ENCODE assay signal across 8 cellular contexts in the genomic region with DNA sequence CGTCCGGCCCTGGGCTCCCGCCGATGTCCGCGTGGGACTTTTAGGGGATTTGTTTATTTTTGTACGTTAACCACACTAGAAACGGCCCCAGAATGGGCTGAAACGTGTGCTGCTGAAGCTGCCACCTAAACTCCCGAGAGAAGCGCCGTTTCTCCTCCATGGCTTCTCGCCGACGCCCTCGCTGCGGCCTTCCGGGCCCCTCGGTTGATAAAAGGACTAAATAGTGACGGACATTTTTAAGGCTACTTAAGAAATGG. TPM values are rescaled to one million over a fixed set of nuclear protein-coding genes. Genes with fewer than 3 reads are reported as not detected.
DNase-seq lines count a peak whose midpoint lies in the region; ATAC-seq and TF ChIP-seq lines count a peak whose summit lies in the region.

No MANE protein-coding gene starts in this region.

- H3K9me3 Mint-ChIP-seq in central memory CD8-positive, alpha-beta T cell, result no peaks in the 10 kb centered on the region
- no peaks in the 10 kb centered on the region for H3K9me3 Mint-ChIP-seq in naive thymus-derived CD8-positive, alpha-beta T cell

- H3K27ac ChIP-seq in KMS-11, result no peak overlapping the region

- no peaks in the 10 kb centered on the region; the same call in none of the 2 replicates for H4K20me1 ChIP-seq in KMS-11 (ENCODE audit: insufficient read depth)

- peak overlapping the region; percentile 91 for H3K27ac Mint-ChIP-seq in central memory CD8-positive, alpha-beta T cell (ENCODE audit: low read depth)
- H3K27ac Mint-ChIP-seq in naive thymus-derived CD8-positive, alpha-beta T cell, result peak overlapping the region; percentile 83 to 96 (median 90)

- DNase-seq in GM12865 (ENCODE audit: low read depth), result no peak
- no peak for DNase-seq in central memory CD8-positive, alpha-beta T cell (ENCODE audit: low spot score in 2 of 2)
- peak in 1 of 10 donors; percentile 13 for DNase-seq in naive thymus-derived CD8-positive, alpha-beta T cell
- no peak for DNase-seq in iPS-NIHi7 (ENCODE audit: extremely low spot score)
- DNase-seq in DMS 273 treated with DMSO at 0.1 percent for 48 hours (lab: John Stamatoyannopoulos, UW), result no peak

- H3K9ac ChIP-seq in KMS-11, result no peak overlapping the region

- H3K36me3 Mint-ChIP-seq in central memory CD8-positive, alpha-beta T cell (ENCODE audit: insufficient read depth), result peaks cover 19% of the 10 kb centered on the region
- no peaks in the 10 kb centered on the region for H3K36me3 Mint-ChIP-seq in naive thymus-derived CD8-positive, alpha-beta T cell

- peak overlapping the region; percentile 95 for H2AFZ ChIP-seq in KMS-11 (ENCODE audit: low read depth)

- peaks cover 51% of the 10 kb centered on the region for H3K4me1 Mint-ChIP-seq in central memory CD8-positive, alpha-beta T cell
- H3K4me1 Mint-ChIP-seq in naive thymus-derived CD8-positive, alpha-beta T cell, result peaks cover 18 to 67% (median 46%) of the 10 kb centered on the region in 4 donors

- H3K4me3 Mint-ChIP-seq in central memory CD8-positive, alpha-beta T cell, result peak overlapping the region; percentile 94
- peak overlapping the region; percentile 86 to 96 (median 92) for H3K4me3 Mint-ChIP-seq in naive thymus-derived CD8-positive, alpha-beta T cell

- H3K4me2 ChIP-seq in KMS-11, result peak overlapping the region; percentile 93

- peaks cover 49% of the 10 kb centered on the region for H3K27me3 ChIP-seq in KMS-11 (ENCODE audit: insufficient read depth, low read depth)

- peak; percentile 8 for ATAC-seq in central memory CD8-positive, alpha-beta T cell (replicated peaks; ENCODE audit: extremely low read depth, poor library complexity, severe bottlenecking)
- peak; percentile 9 for ATAC-seq in naive thymus-derived CD8-positive, alpha-beta T cell
- no peak for ATAC-seq in GM18519 (IDR thresholded peaks at IDR 0.05; ENCODE audit: low FRiP score, unreplicated experiment)
- ATAC-seq in GM19351 (IDR thresholded peaks at IDR 0.05; ENCODE audit: unreplicated experiment), result no peak

- peaks cover 32% of the 10 kb centered on the region for H3K4me1 ChIP-seq in KMS-11 (ENCODE audit: low read depth, poor library complexity, severe bottlenecking)

- peaks cover 35% of the 10 kb centered on the region; the same call in 1 of the 2 replicates for H3K79me2 ChIP-seq in KMS-11 (ENCODE audit: insufficient read depth, low read depth)

- H3K4me3 ChIP-seq in GM12865 (ENCODE audit: low read depth, low read length) (peak overlapping the region; percentile 70), KMS-11 (IDR thresholded peaks at IDR 0.05; ENCODE audit: insufficient read depth, low read depth, low read length) (no peak overlapping the region)

- H3K27me3 Mint-ChIP-seq in central memory CD8-positive, alpha-beta T cell, result no peaks in the 10 kb centered on the region
- H3K27me3 Mint-ChIP-seq in naive thymus-derived CD8-positive, alpha-beta T cell, result no peaks in the 10 kb centered on the region

- no peak for TF ChIP-seq CTCF in GM12865 (IDR thresholded peaks at IDR 0.05; ENCODE audit: insufficient read depth, low read depth, low read length, missing control alignments)
- no peak for TF ChIP-seq CTCF in KMS-11 (conservative IDR thresholded peaks at IDR 0.05; ENCODE audit: low read depth, low read length)

- H3K36me3 ChIP-seq in KMS-11 (ENCODE audit: insufficient read depth), result no peaks in the 10 kb centered on the region

- POLR2A ChIA-PET in naive thymus-derived CD8-positive, alpha-beta T cell (lab: Charles Lee), result interaction anchor here (0.6 to 4.6 kb wide), 20 partner anchors 9 to 566 kb away, joined by 3 to 91 read pairs (median 6); partner anchors contain the start of genes CFAP410, ITGB2, KRTAP12-3 and SUMO3

RNA-seq across cellular contexts. Expression of gene PTTG1IP, which starts 0.7 kb away (rescaled TPM):
- 10 to 100 TPM; 62.0 to 68.7 TPM for total RNA-seq in naive thymus-derived CD8-positive, alpha-beta T cell
- polyA plus RNA-seq in naive thymus-derived CD8-positive, alpha-beta T cell, result 10 to 100 TPM; 42.4 to 54.1 (median 44.3) TPM

RNA-seq across cellular contexts. Expression of gene ITGB2, which starts 46.5 kb away (rescaled TPM):
- total RNA-seq in naive thymus-derived CD8-positive, alpha-beta T cell, result 100 to 1,000 TPM; 177 to 180 TPM
- polyA plus RNA-seq in naive thymus-derived CD8-positive, alpha-beta T cell, result 100 to 1,000 TPM; 423 to 549 (median 524) TPM

RNA-seq across cellular contexts. Expression of gene SUMO3, which starts 56.3 kb away (rescaled TPM):
- 10 to 100 TPM; 50.2 to 54.6 TPM for total RNA-seq in naive thymus-derived CD8-positive, alpha-beta T cell
- polyA plus RNA-seq in naive thymus-derived CD8-positive, alpha-beta T cell, result 10 to 100 TPM; 82.8 to 94.1 (median 86.7) TPM

Comparison
In these comparisons a context has a peak if more than half of its experiments do, and no peak if none do; other contexts are left out.
1. ATAC-seq: peak in central memory CD8-positive, alpha-beta T cell (single experiment) and naive thymus-derived CD8-positive, alpha-beta T cell (2 of 2); none in GM18519 (single experiment) and GM19351 (single experiment).